ENCODE assay signal across 1 cellular context in the genomic region with DNA sequence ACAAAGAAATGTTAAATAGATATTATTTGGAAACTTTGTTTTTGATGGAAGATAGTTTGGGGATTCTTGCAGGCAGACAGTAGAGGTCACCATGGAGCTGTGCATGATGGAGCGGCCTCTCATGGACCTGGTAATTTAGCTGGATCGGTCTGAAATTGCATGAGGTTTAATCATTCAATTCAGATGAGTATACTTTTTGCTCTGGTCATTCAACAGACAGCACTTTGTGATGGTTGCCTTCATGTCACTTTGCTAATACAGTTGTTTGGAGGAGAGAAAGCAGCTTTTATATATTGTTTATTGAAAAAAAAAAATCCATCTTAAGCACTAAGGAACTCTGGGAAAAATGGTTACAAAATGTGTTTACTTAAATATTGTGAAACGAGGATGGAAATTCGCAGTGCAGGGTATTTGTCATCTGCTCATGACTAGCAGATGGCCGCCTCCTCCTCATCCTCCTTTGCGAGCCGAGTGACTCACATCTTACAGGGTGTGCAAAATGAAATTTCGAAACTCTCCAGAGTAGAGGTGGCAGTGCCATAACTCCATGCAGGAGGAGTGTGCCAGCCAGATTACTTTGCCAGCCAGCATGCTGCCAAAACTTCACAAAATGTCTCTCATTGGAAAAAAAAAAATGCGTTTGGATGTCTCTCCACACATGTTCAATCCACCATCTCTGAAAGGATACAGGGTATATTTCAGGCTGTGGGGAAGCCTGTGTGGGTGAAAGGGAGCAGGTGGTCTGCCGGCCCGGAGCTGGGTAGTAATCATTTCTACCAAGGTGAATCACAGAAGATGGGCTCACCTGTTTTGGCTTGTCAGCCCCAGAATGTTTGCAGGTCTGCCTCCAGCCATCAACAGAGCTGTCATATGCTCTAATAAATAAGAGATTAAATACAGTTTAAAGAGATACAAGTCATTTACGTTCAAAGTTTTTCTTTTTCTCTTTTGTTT.
TF ChIP-seq lines count a peak whose summit lies in the region.

No MANE protein-coding gene starts in this region.

TF ChIP-seq in A549, 52 proteins besides CTCF, POLR2A, EP300 and RAD21 (continued from another document):
- TF ChIP-seq HES2 (IDR thresholded peaks at IDR 0.05) (peak; percentile 96), ZSCAN20 (CRISPR knock-in tag; IDR thresholded peaks at IDR 0.05) (no peak)
TF ChIP-seq in A549: peak in this region for 14.
